In the genomic region with DNA sequence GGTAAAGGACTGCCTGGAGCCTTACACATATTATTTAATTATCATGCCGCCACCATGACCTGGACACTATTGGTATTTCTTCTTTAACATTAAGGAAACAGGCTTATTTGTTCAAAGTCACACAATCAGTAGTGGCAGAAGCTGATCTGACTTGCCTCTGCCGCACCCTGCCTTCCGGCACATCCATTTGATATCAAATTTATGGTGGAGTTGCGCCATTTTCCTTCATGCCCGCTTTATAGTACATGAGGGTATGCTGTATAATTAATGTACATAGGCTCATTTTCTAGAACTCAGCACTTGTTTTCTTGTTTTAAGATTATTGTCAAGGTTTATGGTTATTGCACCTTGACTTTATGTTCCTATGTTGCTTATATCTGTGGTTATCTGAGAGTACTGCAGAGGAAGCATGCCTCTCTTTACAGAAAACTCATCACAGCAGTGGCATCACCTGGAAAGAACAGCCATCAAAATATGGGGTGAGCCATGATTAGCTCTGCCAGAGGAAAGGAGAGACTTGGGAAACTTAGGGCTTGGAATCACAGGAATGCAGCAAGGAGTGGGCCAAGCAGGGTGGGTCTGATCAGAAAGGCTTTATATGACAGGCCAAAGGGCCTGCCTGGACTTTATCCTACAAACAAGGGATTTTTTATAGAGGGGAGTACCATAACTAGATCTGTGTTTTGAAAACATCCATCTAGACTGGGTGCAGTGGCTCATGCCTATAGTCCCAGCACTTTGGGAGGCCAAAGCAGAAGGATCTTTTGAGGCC, we compare ENCODE assay signal across 21 cellular contexts.
"Had no signal": no experiment of that assay in that cellular context is flagged by ENCODE, and none has a peak within 500 bp of the region (broad histone marks: within the 10 kb centered on the region; RNA-seq: fewer than 3 reads in every experiment).

No MANE protein-coding gene starts in this region.

- DNase-seq: foreskin melanocyte; hippocampal formation; kidney glomerular epithelial cell; mammary epithelial cell; naive B cell; psoas muscle; retina; right lobe of liver; spleen; stimulated activated CD4-positive, alpha-beta T cell treated with anti-CD3 and anti-CD28 coated beads, Interleukin-15, amount 100 ng/mL, for 24 hours; stimulated activated CD4-positive, alpha-beta T cell treated with anti-CD3 and anti-CD28 coated beads, Interleukin-1b, Interleukin-23, amount 100 ng/mL, for 48 hours; stimulated activated CD4-positive, alpha-beta T cell treated with anti-CD3 and anti-CD28 coated beads, Interleukin-4, amount 100 ng/mL, for 24 hours; testis; trophoblast cell; uterus had no signal

- H3K9me3 ChIP-seq: psoas muscle, right lobe of liver, testis, uterus had no signal

- H3K4me1 Mint-ChIP-seq: naive B cell; stimulated activated memory B cell treated with anti-CD40 and anti-IgM and Interleukin-4, amounts not matched to agents 10 μg/mL and 1 μg/mL and 100 μg/mL, for 72 hours had no signal

- H3K27ac ChIP-seq: psoas muscle, right lobe of liver, spleen, testis, uterus had no signal

- H3K36me3 ChIP-seq: right lobe of liver, spleen, uterus had no signal

- H3K4me1 ChIP-seq: psoas muscle, testis, uterus had no signal

- H3K4me3 Mint-ChIP-seq: dendritic cell treated with granulocyte-macrophage colony-stimulating factor and Interleukin-4, amounts not matched to agents 40 ng/mL and 50 ng/mL, for 4 days; mesothelial cell of epicardium; naive B cell; nephron; stimulated activated memory B cell treated with anti-CD40 and anti-IgM and Interleukin-4, amounts not matched to agents 10 μg/mL and 1 μg/mL and 100 μg/mL, for 72 hours; stimulated activated naive CD8-positive, alpha-beta T cell treated with anti-CD3 and anti-CD28 coated beads, Interleukin-15, Interleukin-2, amounts not matched to agents 100 ng/mL and 50 ng/mL, for 24 hours had no signal

- H3K4me3 ChIP-seq: psoas muscle, right lobe of liver, spleen, testis, uterus had no signal

- H3K36me3 Mint-ChIP-seq: mesothelial cell of epicardium; naive B cell; stimulated activated memory B cell treated with anti-CD40 and anti-IgM and Interleukin-4, amounts not matched to agents 10 μg/mL and 1 μg/mL and 100 μg/mL, for 72 hours had no signal

- H3K9me3 Mint-ChIP-seq: stimulated activated memory B cell treated with anti-CD40 and anti-IgM and Interleukin-4, amounts not matched to agents 10 μg/mL and 1 μg/mL and 100 μg/mL, for 72 hours; stimulated activated naive CD8-positive, alpha-beta T cell treated with anti-CD3 and anti-CD28 coated beads, Interleukin-15, Interleukin-2, amounts not matched to agents 100 ng/mL and 50 ng/mL, for 24 hours had no signal

- H3K27ac Mint-ChIP-seq: dendritic cell treated with granulocyte-macrophage colony-stimulating factor and Interleukin-4, amounts not matched to agents 40 ng/mL and 50 ng/mL, for 4 days; mesothelial cell of epicardium; naive B cell; nephron; stimulated activated memory B cell treated with anti-CD40 and anti-IgM and Interleukin-4, amounts not matched to agents 10 μg/mL and 1 μg/mL and 100 μg/mL, for 72 hours; stimulated activated naive CD8-positive, alpha-beta T cell treated with anti-CD3 and anti-CD28 coated beads, Interleukin-15, Interleukin-2, amounts not matched to agents 100 ng/mL and 50 ng/mL, for 24 hours had no signal

- H3K27me3 Mint-ChIP-seq: dendritic cell treated with granulocyte-macrophage colony-stimulating factor and Interleukin-4, amounts not matched to agents 40 ng/mL and 50 ng/mL, for 4 days had no signal

- H3K27me3 ChIP-seq: right lobe of liver, testis, uterus had no signal

- ATAC-seq: left lobe of liver; right lobe of liver; stimulated activated memory B cell treated with anti-CD40 and anti-IgM and Interleukin-4, amounts not matched to agents 10 μg/mL and 1 μg/mL and 100 μg/mL, for 72 hours had no signal
